ENCODE assay signal across 26 cellular contexts in genomic region chr1:227532019-227532619, GRCh38. TPM values are rescaled to one million over a fixed set of nuclear protein-coding genes. Genes with fewer than 3 reads are reported as not detected.
DNase-seq lines count a peak whose midpoint lies in the region; ATAC-seq and TF ChIP-seq lines count a peak whose summit lies in the region.
"Had no signal": no experiment of that assay in that cellular context is flagged by ENCODE, and none has a peak within 500 bp of the region (broad histone marks: within the 10 kb centered on the region; RNA-seq: fewer than 3 reads in every experiment).

No MANE protein-coding gene starts in this region.

- no peak overlapping the region for H3K4me2 ChIP-seq in OCI-LY7 (ENCODE audit: low read length)
- H3K4me2 ChIP-seq: A549 had no signal

- no peak overlapping the region for H3K27ac Mint-ChIP-seq in MCF 10A (ENCODE audit: low read depth, unreplicated experiment)
- no peak overlapping the region for H3K27ac Mint-ChIP-seq in Calu3 (ENCODE audit: unreplicated experiment)
- H3K27ac Mint-ChIP-seq: activated CD8-positive, alpha-beta T cell treated with anti-CD3 and anti-CD28 coated beads for 36 hours; CD8-positive, alpha-beta T cell had no signal

- H3K27ac ChIP-seq in breast epithelium (no peak overlapping the region), OCI-LY7 (ENCODE audit: low read depth, low read length, poor library complexity, severe bottlenecking) (no peak overlapping the region)
- H3K27ac ChIP-seq: A549, heart right ventricle, transverse colon had no signal

- intact Hi-C loops in MCF 10A (cut with micrococcal nuclease): no loop called here
- intact Hi-C loops in breast epithelium (cut with DNase I; ENCODE audit: low total_unique reads): no loop called here
- intact Hi-C loops in OCI-LY7 (cut with micrococcal nuclease; ENCODE audit: unreplicated experiment): no loop called here
- intact Hi-C loops in Calu3 (cut with micrococcal nuclease; ENCODE audit: unreplicated experiment): no loop called here

- DNase-seq in MCF 10A (ENCODE audit: unreplicated experiment): peak; percentile 57
- DNase-seq in breast epithelium (ENCODE audit: low spot score in 2 of 2): no peak
- DNase-seq in OCI-LY7 (ENCODE audit: low spot score): no peak
- peak; percentile 20 for DNase-seq in dermis blood vessel endothelial cell
- DNase-seq in non-pigmented ciliary epithelial cell (ENCODE audit: low read depth): peak; percentile 5
- no peak for DNase-seq in NCI-H1694 (lab: John Stamatoyannopoulos, UW)
- no peak for DNase-seq in Calu3
- DNase-seq: activated CD8-positive, alpha-beta T cell treated with anti-CD3 and anti-CD28 coated beads for 36 hours; activated T-cell treated with anti-CD3 and anti-CD28 coated beads for 4 hours; AML-193; CD8-positive, alpha-beta T cell; DND-41; erythroblast; foreskin fibroblast; heart right ventricle; left cardiac atrium; MM.1S; stimulated activated CD4-positive, alpha-beta T cell treated with anti-CD3 and anti-CD28 coated beads, Interleukin-12 subunit alpha, Interleukin-12 subunit beta, amount 100 ng/mL, for 4 hours; stimulated activated CD4-positive, alpha-beta T cell treated with anti-CD3 and anti-CD28 coated beads, Interleukin-4, amount 100 ng/mL, for 1 hour; T1000; transverse colon had no signal

- no peak for TF ChIP-seq CTCF in MCF 10A (IDR thresholded peaks at IDR 0.05; ENCODE audit: unreplicated experiment)
- no peak for TF ChIP-seq CTCF in breast epithelium (IDR thresholded peaks at IDR 0.05)
- TF ChIP-seq CTCF in OCI-LY7 (conservative IDR thresholded peaks at IDR 0.05; ENCODE audit: low read length): 0 out of 2 replicates have a peak, but pooled peaks have one; percentile 13
- no peak for TF ChIP-seq CTCF in Calu3 (IDR thresholded peaks at IDR 0.05; ENCODE audit: unreplicated experiment)

- H3K4me1 Mint-ChIP-seq in MCF 10A (ENCODE audit: insufficient read depth, unreplicated experiment) (no peaks in the 10 kb centered on the region), Calu3 (ENCODE audit: low read depth, unreplicated experiment) (no peaks in the 10 kb centered on the region)
- H3K4me1 Mint-ChIP-seq: neural crest cell had no signal

- no peaks in the 10 kb centered on the region for H3K9me2 ChIP-seq in OCI-LY7 (ENCODE audit: insufficient read depth, low read length)

- H3K9me3 Mint-ChIP-seq in MCF 10A (ENCODE audit: unreplicated experiment) (peaks cover 45% of the 10 kb centered on the region), Calu3 (ENCODE audit: low read depth, unreplicated experiment) (peaks cover 28% of the 10 kb centered on the region)

- no peak overlapping the region for H2AFZ ChIP-seq in OCI-LY7 (ENCODE audit: low read length)

- H3K36me3 ChIP-seq in breast epithelium: no peaks in the 10 kb centered on the region
- no peaks in the 10 kb centered on the region for H3K36me3 ChIP-seq in OCI-LY7 (ENCODE audit: insufficient read depth, low read length)
- H3K36me3 ChIP-seq: transverse colon had no signal

- peaks cover 7% of the 10 kb centered on the region for H3K27me3 Mint-ChIP-seq in MCF 10A (ENCODE audit: insufficient read depth, unreplicated experiment)
- H3K27me3 Mint-ChIP-seq in Calu3 (ENCODE audit: unreplicated experiment): no peaks in the 10 kb centered on the region
- H3K27me3 Mint-ChIP-seq: activated CD8-positive, alpha-beta T cell treated with anti-CD3 and anti-CD28 coated beads for 36 hours had no signal

- no TSS peak for BruUV-seq in MCF 10A (replicated peaks; lab: Mats Ljungman, UMichigan)
- no TSS peak for BruUV-seq in OCI-LY7 (replicated peaks; lab: Mats Ljungman, UMichigan)
- BruUV-seq in Calu3 (replicated peaks; lab: Mats Ljungman, UMichigan): no TSS peak

- H3K9me3 ChIP-seq in breast epithelium (peaks cover 43 to 73% of the 10 kb centered on the region in 2 donors), OCI-LY7 (ENCODE audit: low read length) (no peaks in the 10 kb centered on the region)

- POLR2A ChIA-PET in MCF 10A (lab: Yijun Ruan, JAX) (interaction anchor here (1.2 kb wide), 1 partner anchor 9 kb away, joined by 3 read pairs; no protein-coding TSS in a partner anchor), OCI-LY7 (lab: Charles Lee) (no interaction called here)

- H3K36me3 Mint-ChIP-seq in MCF 10A (ENCODE audit: insufficient read depth, unreplicated experiment) (no peaks in the 10 kb centered on the region), Calu3 (ENCODE audit: insufficient read depth, unreplicated experiment) (no peaks in the 10 kb centered on the region)
- H3K36me3 Mint-ChIP-seq: CD8-positive, alpha-beta T cell had no signal

- H3K27me3 ChIP-seq in breast epithelium: no peaks in the 10 kb centered on the region
- H3K27me3 ChIP-seq: heart right ventricle, transverse colon had no signal

- H4K20me1 ChIP-seq in OCI-LY7 (ENCODE audit: insufficient read depth, low read length): no peaks in the 10 kb centered on the region

- H3K4me1 ChIP-seq in breast epithelium (no peaks in the 10 kb centered on the region), OCI-LY7 (ENCODE audit: insufficient read depth, low read length, poor library complexity, severe bottlenecking) (no peaks in the 10 kb centered on the region)
- H3K4me1 ChIP-seq: A549, heart right ventricle, transverse colon had no signal

- no peak overlapping the region for H3K4me3 ChIP-seq in breast epithelium
- H3K4me3 ChIP-seq in OCI-LY7 (ENCODE audit: low read depth, low read length, poor library complexity, severe bottlenecking): no peak overlapping the region
- H3K4me3 ChIP-seq: A549, heart right ventricle, transverse colon had no signal

- TF ChIP-seq POLR2A in breast epithelium (IDR thresholded peaks at IDR 0.05): no peak

- CTCF ChIA-PET in MCF 10A (lab: Yijun Ruan, JAX): interaction anchor here (0.6 to 3.7 kb wide), 4 partner anchors 8 to 212 kb away, joined by 3 to 19 read pairs (median 4); no protein-coding TSS in a partner anchor
- CTCF ChIA-PET in OCI-LY7 (lab: Charles Lee; ENCODE audit: unreplicated experiment): no interaction called here
- CTCF ChIA-PET in Calu3 (lab: Charles Lee): no interaction called here

- H3K4me3 Mint-ChIP-seq in MCF 10A (ENCODE audit: unreplicated experiment): no peak overlapping the region
- no peak overlapping the region for H3K4me3 Mint-ChIP-seq in Calu3 (ENCODE audit: low read depth, unreplicated experiment)
- H3K4me3 Mint-ChIP-seq: activated CD8-positive, alpha-beta T cell treated with anti-CD3 and anti-CD28 coated beads for 36 hours; CD8-positive, alpha-beta T cell; neural crest cell had no signal

- H3K79me2 ChIP-seq in OCI-LY7 (ENCODE audit: insufficient read depth, low read depth, low read length): no peaks in the 10 kb centered on the region

- no peak for ATAC-seq in HG03095 (IDR thresholded peaks at IDR 0.05; ENCODE audit: unreplicated experiment)
- ATAC-seq: A549; activated CD8-positive, alpha-beta T cell treated with anti-CD3 and anti-CD28 coated beads for 36 hours; CD8-positive, alpha-beta T cell; heart right ventricle; left cardiac atrium; Panc1; sciatic nerve had no signal

RNA-seq across cellular contexts. Expression of gene ZNF678, which starts 31.2 kb away (rescaled TPM):
- total RNA-seq in MCF 10A (2022): 10.8 and 13.0 TPM in 2 replicates
- total RNA-seq in breast epithelium: 10 to 100 TPM in 2 of 3 donors, 1 to 10 TPM in 1; 8.5 to 19.8 (median 12.8) TPM
- total RNA-seq in OCI-LY7 (2014; rRNA removed; shearing (Covaris generic)): 23.9 and 28.3 TPM in 2 replicates
- 19.7 and 20.4 TPM in 2 replicates for total RNA-seq in OCI-LY7 (2022)
- 11.7 and 21.4 TPM in 2 replicates for total RNA-seq in dermis blood vessel endothelial cell
- total RNA-seq in Calu3 (2022): 6.5 and 7.0 TPM in 2 replicates

Comparison
In these comparisons a context has a peak if more than half of its experiments do, and no peak if none do; other contexts are left out.
1. DNase-seq: peak in MCF 10A (single experiment), dermis blood vessel endothelial cell (single experiment) and non-pigmented ciliary epithelial cell (single experiment); none in breast epithelium (0 of 2), OCI-LY7 (single experiment), NCI-H1694 (single experiment) and Calu3 (single experiment).